Comparison of ENCODE assay signal across 15 cellular contexts in genomic region chr22:40057652-40058051, GRCh38.
A peak's percentile ranks its signal among the peaks of the same experiment; 100 is the strongest.
DNase-seq lines count a peak whose midpoint lies in the region; ATAC-seq, FAIRE-seq and TF ChIP-seq lines count a peak whose summit lies in the region.
"Had no signal": no experiment of that assay in that cellular context is flagged by ENCODE, and none has a peak within 500 bp of the region (broad histone marks: within the 10 kb centered on the region; RNA-seq: fewer than 3 reads in every experiment).

No MANE protein-coding gene starts in this region.

- no peaks in the 10 kb centered on the region for H3K36me3 ChIP-seq in OCI-LY1 (ENCODE audit: insufficient read depth, low read length)
- H3K36me3 ChIP-seq in K562 (ENCODE audit: control insufficient read depth, insufficient read depth, low read length), result no peaks in the 10 kb centered on the region
- H3K36me3 ChIP-seq in BE2C, result no peaks in the 10 kb centered on the region
- H3K36me3 ChIP-seq: spleen, vagina had no signal

- H3F3A ChIP-seq in OCI-LY1 (ENCODE audit: insufficient read depth, low read length), result no peaks in the 10 kb centered on the region

- TF ChIP-seq POLR2A in K562 (conservative IDR thresholded peaks at IDR 0.05), result no peak

- no peaks in the 10 kb centered on the region for H3K27me3 Mint-ChIP-seq in activated naive CD4-positive, alpha-beta T cell treated with anti-CD3 and anti-CD28 coated beads for 36 hours (ENCODE audit: low read depth)
- H3K27me3 Mint-ChIP-seq in stimulated activated naive B cell treated with anti-CD40 and anti-IgM and Interleukin-4, amounts not matched to agents 10 μg/mL and 1 μg/mL and 100 μg/mL, for 72 hours, result no peaks in the 10 kb centered on the region

- no peaks in the 10 kb centered on the region for H3K9me3 ChIP-seq in OCI-LY1 (ENCODE audit: low read length)
- no peaks in the 10 kb centered on the region for H3K9me3 ChIP-seq in K562 (replicated peaks; ENCODE audit: control insufficient read depth, insufficient read depth, low read depth, low read length)
- no peaks in the 10 kb centered on the region for H3K9me3 ChIP-seq in BE2C
- H3K9me3 ChIP-seq: spleen, vagina had no signal

- H3K4me3 ChIP-seq in OCI-LY1 (ENCODE audit: low read depth, low read length, poor library complexity, severe bottlenecking) (no peak overlapping the region), K562 (no peak overlapping the region), BE2C (ENCODE audit: low read depth, low read length) (no peak overlapping the region)
- H3K4me3 ChIP-seq: spleen, vagina had no signal

- H3K4me1 Mint-ChIP-seq in activated naive CD4-positive, alpha-beta T cell treated with anti-CD3 and anti-CD28 coated beads for 36 hours (ENCODE audit: low read depth), result peaks cover 71% of the 10 kb centered on the region
- peaks cover 38 to 60% of the 10 kb centered on the region in 2 donors for H3K4me1 Mint-ChIP-seq in stimulated activated naive B cell treated with anti-CD40 and anti-IgM and Interleukin-4, amounts not matched to agents 10 μg/mL and 1 μg/mL and 100 μg/mL, for 72 hours

- H3K79me2 ChIP-seq in OCI-LY1 (ENCODE audit: insufficient read depth, low read length), result peaks cover 88% of the 10 kb centered on the region
- H3K79me2 ChIP-seq in K562 (ENCODE audit: control insufficient read depth, insufficient read depth, low read length), result peaks cover 18% of the 10 kb centered on the region

- intact Hi-C loops in activated naive CD4-positive, alpha-beta T cell treated with anti-CD3 and anti-CD28 coated beads for 36 hours (cut with micrococcal nuclease), result loop anchor here (5.0 kb wide), 3 partner anchors 35 to 270 kb away; no protein-coding TSS in a partner anchor
- intact Hi-C loops in K562 (cut with micrococcal nuclease), result loop anchor here (5.0 kb wide), 1 partner anchor 120 kb away; the partner anchor contains the start of gene TNRC6B

- no peaks in the 10 kb centered on the region for H3K9me1 ChIP-seq in K562 (ENCODE audit: control insufficient read depth, insufficient read depth, low read length)

- H3K9me2 ChIP-seq in OCI-LY1 (ENCODE audit: low read depth, low read length), result no peaks in the 10 kb centered on the region

- POLR2A ChIA-PET in K562 (lab: Yijun Ruan, JAX), result interaction anchor here (0.9 to 1.0 kb wide), 2 partner anchors 9 to 14 kb away, joined by 3 to 4 read pairs; no protein-coding TSS in a partner anchor

- H3K27ac ChIP-seq in OCI-LY1 (ENCODE audit: low read depth, low read length, poor library complexity, severe bottlenecking) (peak overlapping the region; percentile 43), K562 (ENCODE audit: extremely low read depth, low read depth, low read length) (peak overlapping the region; percentile 35; the same call in 1 of the 3 replicates)
- H3K27ac ChIP-seq: spleen, vagina had no signal

- H3K27me3 ChIP-seq in OCI-LY1 (ENCODE audit: insufficient read depth, low read length) (no peaks in the 10 kb centered on the region), K562 (ENCODE audit: control insufficient read depth in 2 of 2, insufficient read depth in 2 of 2, low read length in 2 of 2) (no peaks in the 10 kb centered on the region), BE2C (no peaks in the 10 kb centered on the region; the same call in 1 of the 2 replicates)
- H3K27me3 ChIP-seq: spleen, vagina had no signal

- H3K36me3 Mint-ChIP-seq in activated naive CD4-positive, alpha-beta T cell treated with anti-CD3 and anti-CD28 coated beads for 36 hours (ENCODE audit: low read depth), result no peaks in the 10 kb centered on the region
- peaks cover 0 to 5% of the 10 kb centered on the region in 2 donors for H3K36me3 Mint-ChIP-seq in stimulated activated naive B cell treated with anti-CD40 and anti-IgM and Interleukin-4, amounts not matched to agents 10 μg/mL and 1 μg/mL and 100 μg/mL, for 72 hours

- TF ChIP-seq EP300 in K562 (IDR thresholded peaks at IDR 0.05; ENCODE audit: low read length), result no peak

- H3K4me2 ChIP-seq in OCI-LY1 (ENCODE audit: low read length) (no peak overlapping the region), K562 (ENCODE audit: insufficient read depth, low read length) (no peak overlapping the region)

- BruUV-seq in K562 (replicated peaks; lab: Mats Ljungman, UMichigan), result no TSS peak

- peak overlapping the region; percentile 59 for H3K4me3 Mint-ChIP-seq in activated naive CD4-positive, alpha-beta T cell treated with anti-CD3 and anti-CD28 coated beads for 36 hours
- peak overlapping the region in 1 of 2 donors; percentile 63 for H3K4me3 Mint-ChIP-seq in stimulated activated naive B cell treated with anti-CD40 and anti-IgM and Interleukin-4, amounts not matched to agents 10 μg/mL and 1 μg/mL and 100 μg/mL, for 72 hours

- no peak overlapping the region for H2AFZ ChIP-seq in OCI-LY1 (ENCODE audit: low read length)
- no peak overlapping the region; the same call in 1 of the 2 replicates for H2AFZ ChIP-seq in K562 (ENCODE audit: low read depth, low read length)

- CTCF ChIA-PET in activated naive CD4-positive, alpha-beta T cell treated with anti-CD3 and anti-CD28 coated beads for 36 hours (lab: Charles Lee), result interaction anchor here (0.7 to 0.9 kb wide), 2 partner anchors 8 to 9 kb away, joined by 3 read pairs; no protein-coding TSS in a partner anchor
- CTCF ChIA-PET in K562 (lab: Yijun Ruan, JAX; ENCODE audit: low intra/inter-chr PET ratio), result no interaction called here

- H3K4me1 ChIP-seq in OCI-LY1 (ENCODE audit: insufficient read depth, low read length, severe bottlenecking) (peaks cover 53% of the 10 kb centered on the region), K562 (replicated peaks in 1 of 2; ENCODE audit: control insufficient read depth in 2 of 2, insufficient read depth in 2 of 2, low read length in 2 of 2) (peaks cover 19 to 38% of the 10 kb centered on the region in 2 experiments), BE2C (peaks cover 8% of the 10 kb centered on the region)

- DNase-seq in activated naive CD4-positive, alpha-beta T cell treated with anti-CD3 and anti-CD28 coated beads for 36 hours, result no peak
- DNase-seq in activated naive CD4-positive, alpha-beta T cell treated with anti-CD3 and anti-CD28 coated beads, Interleukin-2, amount 50 U/mL, for 16 hours, result no peak
- DNase-seq in K562 (ENCODE audit: extremely low read depth in 1 of 4, low spot score in 3 of 4) (no peak), GM19240 (ENCODE audit: insufficient read length, low spot score) (no peak), BE2C (no peak), cerebellar cortex (ENCODE audit: low spot score) (no peak)
- no peak for DNase-seq in stimulated activated naive B cell treated with anti-CD40 and anti-IgM and Interleukin-4, amounts not matched to agents 10 μg/mL and 1 μg/mL and 100 μg/mL, for 72 hours
- DNase-seq: DMS79 treated with DMSO at 0.1 percent for 48 hours, head of caudate nucleus, NCI-H2029, spleen had no signal

- no peak for TF ChIP-seq RAD21 in K562 (CRISPR knock-in tag; conservative IDR thresholded peaks at IDR 0.05 in 1 of 2, IDR thresholded peaks at IDR 0.05 in 1 of 2)

- H4K20me1 ChIP-seq in OCI-LY1 (ENCODE audit: insufficient read depth, low read length) (no peaks in the 10 kb centered on the region), K562 (replicated peaks; ENCODE audit: control insufficient read depth, insufficient read depth, low read length) (peaks cover 6% of the 10 kb centered on the region; the same call in 1 of the 2 replicates)

- TF ChIP-seq CTCF in OCI-LY1 (IDR thresholded peaks at IDR 0.05; ENCODE audit: low read length) (no peak), K562 (IDR thresholded peaks at IDR 0.05 in 2 of 3, conservative IDR thresholded peaks at IDR 0.05 in 1 of 3; ENCODE audit: insufficient read depth in 2 of 3, low read depth in 1 of 3, low read length in 3 of 3) (no peak), BE2C (IDR thresholded peaks at IDR 0.05; ENCODE audit: low read depth, low read length) (no peak)

- peak overlapping the region; percentile 61 for H3K27ac Mint-ChIP-seq in activated naive CD4-positive, alpha-beta T cell treated with anti-CD3 and anti-CD28 coated beads for 36 hours
- H3K27ac Mint-ChIP-seq in stimulated activated naive B cell treated with anti-CD40 and anti-IgM and Interleukin-4, amounts not matched to agents 10 μg/mL and 1 μg/mL and 100 μg/mL, for 72 hours, result peak overlapping the region; percentile 91

- in situ Hi-C loops in K562 (cut with MboI), result no loop called here

- FAIRE-seq in K562 (lab: Jason Lieb, UNC), result no peak
- FAIRE-seq: GM18507 had no signal

- no peaks in the 10 kb centered on the region for H3K9me3 Mint-ChIP-seq in activated naive CD4-positive, alpha-beta T cell treated with anti-CD3 and anti-CD28 coated beads for 36 hours
- peaks cover 0 to 2% of the 10 kb centered on the region in 2 donors for H3K9me3 Mint-ChIP-seq in stimulated activated naive B cell treated with anti-CD40 and anti-IgM and Interleukin-4, amounts not matched to agents 10 μg/mL and 1 μg/mL and 100 μg/mL, for 72 hours

- H3K9ac ChIP-seq in OCI-LY1 (ENCODE audit: low read length) (no peak overlapping the region; the same call in 1 of the 2 replicates), K562 (ENCODE audit: insufficient read depth in 1 of 2, low read depth in 2 of 2, low read length in 2 of 2) (0 out of 4 replicates have a peak overlapping the region, but pooled peaks of 1 of the 2 experiments have one; percentile 4)

- no peak; the same call in 2 of the 3 replicates for ATAC-seq in K562
- no peak for ATAC-seq in stimulated activated naive B cell treated with anti-CD40 and anti-IgM and Interleukin-4, amounts not matched to agents 10 μg/mL and 1 μg/mL and 100 μg/mL, for 72 hours (replicated peaks)
- ATAC-seq: SK-N-SH treated with all-trans-retinoic acid at 6 μM for 48 hours had no signal

TF ChIP-seq in K562, 482 proteins besides CTCF, POLR2A, EP300 and RAD21 (continues in another document):
- TF ChIP-seq TAL1 (IDR thresholded peaks at IDR 0.05) (no peak), SNIP1 (IDR thresholded peaks at IDR 0.05; ENCODE audit: low read depth) (no peak), ZNF511 (CRISPR knock-in tag; IDR thresholded peaks at IDR 0.05) (no peak), MAFK (IDR thresholded peaks at IDR 0.05; ENCODE audit: low read length) (no peak), SAP30 (IDR thresholded peaks at IDR 0.05; ENCODE audit: borderline replicate concordance, insufficient read depth, low read depth, low read length, poor library complexity, severe bottlenecking) (no peak), STAT5A (IDR thresholded peaks at IDR 0.05; ENCODE audit: borderline replicate concordance, low read length) (no peak)
- TF ChIP-seq, protein P1, sequence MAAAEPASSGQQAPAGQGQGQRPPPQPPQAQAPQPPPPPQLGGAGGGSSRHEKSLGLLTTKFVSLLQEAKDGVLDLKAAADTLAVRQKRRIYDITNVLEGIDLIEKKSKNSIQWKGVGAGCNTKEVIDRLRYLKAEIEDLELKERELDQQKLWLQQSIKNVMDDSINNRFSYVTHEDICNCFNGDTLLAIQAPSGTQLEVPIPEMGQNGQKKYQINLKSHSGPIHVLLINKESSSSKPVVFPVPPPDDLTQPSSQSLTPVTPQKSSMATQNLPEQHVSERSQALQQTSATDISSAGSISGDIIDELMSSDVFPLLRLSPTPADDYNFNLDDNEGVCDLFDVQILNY (CRISPR knock-in tag; IDR thresholded peaks at IDR 0.05), result no peak
